8 cellular contexts compared by ENCODE assay signal in genomic region chr1:2642560-2643413, GRCh38. TPM values are rescaled to one million over a fixed set of nuclear protein-coding genes. Genes with fewer than 3 reads are reported as not detected.
DNase-seq lines count a peak whose midpoint lies in the region; ATAC-seq and TF ChIP-seq lines count a peak whose summit lies in the region.

No MANE protein-coding gene starts in this region.

- intact Hi-C loops in PC-9 (cut with micrococcal nuclease; ENCODE audit: unreplicated experiment), result loop anchor here (10.0 kb wide), 3 partner anchors 58 to 228 kb away; partner anchors contain the start of genes PEX10 and PRXL2B
- intact Hi-C loops in esophagus squamous epithelium (cut with DNase I), result no loop called here

- peak overlapping the region; percentile 85 for H3K4me3 Mint-ChIP-seq in activated T-cell treated with anti-CD3 and anti-CD28 coated beads, Interleukin-2, amount 50 U/mL, for 4 hours

- TF ChIP-seq POLR2A in esophagus squamous epithelium (IDR thresholded peaks at IDR 0.05), result peak in 3 of 4 donors; percentile 22 to 78 (median 72)

- H3K36me3 ChIP-seq in PC-9 (ENCODE audit: low read depth) (no peaks in the 10 kb centered on the region), esophagus squamous epithelium (no peaks in the 10 kb centered on the region)

- peak overlapping the region; percentile 91 for H2AFZ ChIP-seq in PC-9

- H4K20me1 ChIP-seq in PC-9 (ENCODE audit: insufficient read depth), result no peaks in the 10 kb centered on the region

- peaks cover 11% of the 10 kb centered on the region for H3K9me3 Mint-ChIP-seq in activated T-cell treated with anti-CD3 and anti-CD28 coated beads, Interleukin-2, amount 50 U/mL, for 4 hours

- H3K27ac ChIP-seq in PC-9 (no peak overlapping the region), esophagus squamous epithelium (peak overlapping the region; percentile 78 to 90 (median 84))

- H3K4me3 ChIP-seq in PC-9, result peak overlapping the region; percentile 91
- H3K4me3 ChIP-seq in esophagus squamous epithelium, result peak overlapping the region; percentile 57 to 89 (median 77)

- no peaks in the 10 kb centered on the region for H3K9me2 ChIP-seq in PC-9 (ENCODE audit: insufficient read depth)

- peak; percentile 98 for DNase-seq in DMS153 treated with DMSO at 0.1 percent for 48 hours (lab: John Stamatoyannopoulos, UW; ENCODE audit: unreplicated experiment)
- peak; percentile 90 for DNase-seq in KBM-7
- peak; percentile 63 to 88 for DNase-seq in PC-9
- peak; percentile 93 for DNase-seq in activated T-cell treated with anti-CD3 and anti-CD28 coated beads, Interleukin-2, amount 50 U/mL, for 4 hours
- no peak for DNase-seq in esophagus squamous epithelium (lab: John Stamatoyannopoulos, UW)
- DNase-seq in myocyte (ENCODE audit: low read depth), result peak; percentile 91
- peak; percentile 88 for DNase-seq in stimulated activated CD8-positive, alpha-beta memory T cell treated with anti-CD3 and anti-CD28 coated beads, Interleukin-7, amount 100 ng/mL, for 24 hours (ENCODE audit: low read depth)

- BruUV-seq in PC-9 (replicated peaks; lab: Mats Ljungman, UMichigan), result TSS peak; percentile 17

- in situ Hi-C loops in KBM-7 (cut with MboI; ENCODE audit: low pct_unique_long_range_greater_than_20kb, low sequenced_read_pairs), result no loop called here

- no peak for TF ChIP-seq CTCF in PC-9 (conservative IDR thresholded peaks at IDR 0.05)
- peak in 1 of 6 experiments; percentile 11 for TF ChIP-seq CTCF in esophagus squamous epithelium (IDR thresholded peaks at IDR 0.05)

- peaks cover 11% of the 10 kb centered on the region for H3K4me1 Mint-ChIP-seq in activated T-cell treated with anti-CD3 and anti-CD28 coated beads, Interleukin-2, amount 50 U/mL, for 4 hours (ENCODE audit: low read depth)

- POLR2A ChIA-PET in PC-9 (lab: Charles Lee; ENCODE audit: unreplicated experiment), result no interaction called here

- H3K27me3 Mint-ChIP-seq in activated T-cell treated with anti-CD3 and anti-CD28 coated beads, Interleukin-2, amount 50 U/mL, for 4 hours (ENCODE audit: low read depth), result no peaks in the 10 kb centered on the region

- H3K4me1 ChIP-seq in PC-9 (replicated peaks; ENCODE audit: insufficient read depth) (0 out of 2 replicates have a peak, but pooled peaks cover 5% of the 10 kb centered on the region), esophagus squamous epithelium (peaks cover 20 to 35% (median 23%) of the 10 kb centered on the region in 3 donors)

- 0 to 2% methylated on average over 5 to 14 of the region's 84 CpGs for WGBS in esophagus squamous epithelium, 2 donors

- H3K79me2 ChIP-seq in PC-9 (ENCODE audit: low read depth), result no peaks in the 10 kb centered on the region

- H3K36me3 Mint-ChIP-seq in activated T-cell treated with anti-CD3 and anti-CD28 coated beads, Interleukin-2, amount 50 U/mL, for 4 hours (ENCODE audit: insufficient read depth), result no peaks in the 10 kb centered on the region

- H3K27me3 ChIP-seq in PC-9 (ENCODE audit: insufficient read depth, low read depth), result peaks cover 16% of the 10 kb centered on the region
- H3K27me3 ChIP-seq in esophagus squamous epithelium, result peaks cover 0 to 9% (median 0%) of the 10 kb centered on the region in 4 donors

- no peaks in the 10 kb centered on the region for H3F3A ChIP-seq in PC-9 (ENCODE audit: insufficient read depth, low read depth)

- H3K9me3 ChIP-seq in PC-9 (ENCODE audit: insufficient read depth, low read depth) (peaks cover 15% of the 10 kb centered on the region; the same call in 1 of the 2 replicates), esophagus squamous epithelium (peaks cover 0 to 20% (median 0%) of the 10 kb centered on the region in 3 donors)

- peak; percentile 78 for ATAC-seq in GM21619 (IDR thresholded peaks at IDR 0.05; ENCODE audit: unreplicated experiment)
- peak; percentile 88 to 89 for ATAC-seq in activated T-cell treated with anti-CD3 and anti-CD28 coated beads, Interleukin-2, amount 50 U/mL, for 4 hours

- CTCF ChIA-PET in PC-9 (lab: Charles Lee), result no interaction called here

- H3K4me2 ChIP-seq in PC-9, result peak overlapping the region; percentile 85

RNA-seq across cellular contexts. Expression of gene MMEL1, which starts 10.0 kb away (rescaled TPM):
- total RNA-seq in PC-9 (2021) (2.7 and 4.9 TPM in 2 replicates), esophagus squamous epithelium (1 to 10 TPM in 1 of 4 donors, not detected in 3; 3.1 TPM), myocyte (0.10 and 0.37 TPM in 2 replicates)
- total RNA-seq in activated T-cell treated with anti-CD3 and anti-CD28 coated beads, Interleukin-2, amount 50 U/mL, for 4 hours, result under 1 TPM in 2 of 3 donors, not detected in 1; 0.61 to 0.68 TPM
- polyA plus RNA-seq in myocyte (2012), result not detected

RNA-seq across cellular contexts. Expression of gene PRXL2B, which starts 56.2 kb away (rescaled TPM):
- total RNA-seq in PC-9 (2021) (26.1 and 35.3 TPM in 2 replicates), esophagus squamous epithelium (10 to 100 TPM in 3 of 4 donors, 1 to 10 TPM in 1; 8.2 to 33.9 (median 11.3) TPM), myocyte (15.3 and 21.5 TPM in 2 replicates)
- total RNA-seq in activated T-cell treated with anti-CD3 and anti-CD28 coated beads, Interleukin-2, amount 50 U/mL, for 4 hours, result 10 to 100 TPM; 33.8 to 42.3 (median 40.8) TPM
- 17.9 TPM for polyA plus RNA-seq in myocyte (2012)
